Comparison of ENCODE assay signal across 21 cellular contexts in genomic region chr12:89622115-89622514, GRCh38.
DNase-seq lines count a peak whose midpoint lies in the region; ATAC-seq, FAIRE-seq and TF ChIP-seq lines count a peak whose summit lies in the region.
"Had no signal": no experiment of that assay in that cellular context is flagged by ENCODE, and none has a peak within 500 bp of the region (broad histone marks: within the 10 kb centered on the region; RNA-seq: fewer than 3 reads in every experiment).

No MANE protein-coding gene starts in this region.

- FAIRE-seq in islet of Langerhans (lab: Jason Lieb, UNC): peak; percentile 82
- FAIRE-seq: GM19239 had no signal

- intact Hi-C loops in left cardiac atrium (cut with DNase I): no loop called here

- DNase-seq in EL (peak; percentile 8), NCI-H226 (peak; percentile 10), left cardiac atrium (no peak), NCI-H1694 treated with DMSO at 0.1 percent for 48 hours (lab: John Stamatoyannopoulos, UW) (no peak)
- DNase-seq in stimulated activated CD4-positive, alpha-beta T cell treated with anti-CD3 and anti-CD28 coated beads, Interleukin-4, amount 100 ng/mL, for 1 hour: no peak
- DNase-seq: BE2C, DMS79 treated with DMSO at 0.1 percent for 48 hours, H7, MM.1S, NCI-H1048, NCI-H1417 treated with DMSO at 0.1 percent for 48 hours, NCI-H2029 treated with DMSO at 0.1 percent for 48 hours, NCI-H2171 treated with DMSO at 0.1 percent for 48 hours, NCI-H446, NCI-H774 had no signal

- peak; percentile 78 for ATAC-seq in SK-N-SH treated with all-trans-retinoic acid at 6 μM for 48 hours
- no peak for ATAC-seq in left cardiac atrium
- no peak for ATAC-seq in GM21381 (IDR thresholded peaks at IDR 0.05; ENCODE audit: unreplicated experiment)
- ATAC-seq: K562, Right ventricle myocardium inferior had no signal

TF ChIP-seq in SK-N-SH treated with all-trans-retinoic acid at 6 μM for 48 hours, 23 proteins besides CTCF, POLR2A, EP300 and RAD21:
- no peak for TF ChIP-seq ZFP30 (CRISPR knock-in tag; IDR thresholded peaks at IDR 0.05)
- no peak for TF ChIP-seq ARNTL (CRISPR knock-in tag; IDR thresholded peaks at IDR 0.05; ENCODE audit: borderline replicate concordance, low read depth)
- TF ChIP-seq ISL1 (CRISPR knock-in tag; IDR thresholded peaks at IDR 0.05): no peak
- no peak for TF ChIP-seq POU6F1 (CRISPR knock-in tag; IDR thresholded peaks at IDR 0.05; ENCODE audit: borderline replicate concordance, low read depth)
- TF ChIP-seq CREB5 (CRISPR knock-in tag; IDR thresholded peaks at IDR 0.05; ENCODE audit: low read depth): no peak
- no peak for TF ChIP-seq ESRRG (CRISPR knock-in tag; IDR thresholded peaks at IDR 0.05)
- no peak for TF ChIP-seq OSR1 (CRISPR knock-in tag; IDR thresholded peaks at IDR 0.05)
- no peak for TF ChIP-seq PPARA (CRISPR knock-in tag; IDR thresholded peaks at IDR 0.05; ENCODE audit: borderline replicate concordance)
- no peak for TF ChIP-seq TSHZ2 (CRISPR knock-in tag; IDR thresholded peaks at IDR 0.05)
- TF ChIP-seq GLIS3 (CRISPR knock-in tag; IDR thresholded peaks at IDR 0.05): no peak
- TF ChIP-seq RARB (CRISPR knock-in tag; IDR thresholded peaks at IDR 0.05): no peak
- TF ChIP-seq PATZ1 (CRISPR knock-in tag; IDR thresholded peaks at IDR 0.05; ENCODE audit: borderline replicate concordance): no peak
- TF ChIP-seq BACH2 (CRISPR knock-in tag; IDR thresholded peaks at IDR 0.05; ENCODE audit: borderline replicate concordance): no peak
- no peak for TF ChIP-seq ZNF565 (CRISPR knock-in tag; conservative IDR thresholded peaks at IDR 0.05; ENCODE audit: low read depth)

Comparison
In these comparisons a context has a peak if more than half of its experiments do, and no peak if none do; other contexts are left out.
1. DNase-seq: peak in EL (single experiment) and NCI-H226 (single experiment); none in stimulated activated CD4-positive, alpha-beta T cell treated with anti-CD3 and anti-CD28 coated beads, Interleukin-4, amount 100 ng/mL, for 1 hour (single experiment), left cardiac atrium (single experiment) and NCI-H1694 treated with DMSO at 0.1 percent for 48 hours (single experiment).